In the genomic region with DNA sequence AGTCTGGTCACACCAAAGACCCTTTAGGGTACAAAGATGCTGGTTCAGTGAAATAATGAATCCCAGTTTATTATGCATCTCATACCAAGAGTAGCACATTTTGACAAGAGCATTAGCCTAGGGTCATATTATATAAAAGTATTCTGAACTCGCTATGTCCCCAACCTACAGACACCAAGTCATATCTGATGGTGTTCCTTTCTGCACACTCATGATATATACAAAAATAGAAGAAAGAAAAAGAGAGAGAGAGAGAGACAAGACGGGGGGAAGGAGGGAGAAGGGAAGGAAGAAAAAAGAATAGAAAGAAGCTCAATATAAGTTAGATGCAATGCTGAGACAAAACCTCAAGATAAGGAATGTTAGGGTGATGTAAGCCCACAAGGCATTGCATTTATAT, we compare ENCODE assay signal across 12 cellular contexts.
"Had no signal": no experiment of that assay in that cellular context is flagged by ENCODE, and none has a peak within 500 bp of the region (broad histone marks: within the 10 kb centered on the region; RNA-seq: fewer than 3 reads in every experiment).

No MANE protein-coding gene starts in this region.

- H3K27me3 ChIP-seq: neutrophil, stomach had no signal

- H3K4me3 ChIP-seq: stomach, thoracic aorta had no signal

- H3K36me3 ChIP-seq: neutrophil had no signal

- ATAC-seq: naive thymus-derived CD8-positive, alpha-beta T cell; T-helper 17 cell had no signal

- DNase-seq: activated CD4-positive, alpha-beta T cell treated with anti-CD3 and anti-CD28 coated beads for 4 hours; activated naive CD8-positive, alpha-beta T cell treated with anti-CD3 and anti-CD28 coated beads for 36 hours; amygdala; central memory CD4-positive, alpha-beta T cell; cortex of kidney; effector CD4-positive, alpha-beta T cell; foreskin fibroblast; naive thymus-derived CD8-positive, alpha-beta T cell; stomach; T-helper 17 cell had no signal

- H3K27ac ChIP-seq: neutrophil had no signal

- H3K9me3 ChIP-seq: neutrophil, stomach, thoracic aorta had no signal
